8 cellular contexts compared by ENCODE assay signal in the genomic region with DNA sequence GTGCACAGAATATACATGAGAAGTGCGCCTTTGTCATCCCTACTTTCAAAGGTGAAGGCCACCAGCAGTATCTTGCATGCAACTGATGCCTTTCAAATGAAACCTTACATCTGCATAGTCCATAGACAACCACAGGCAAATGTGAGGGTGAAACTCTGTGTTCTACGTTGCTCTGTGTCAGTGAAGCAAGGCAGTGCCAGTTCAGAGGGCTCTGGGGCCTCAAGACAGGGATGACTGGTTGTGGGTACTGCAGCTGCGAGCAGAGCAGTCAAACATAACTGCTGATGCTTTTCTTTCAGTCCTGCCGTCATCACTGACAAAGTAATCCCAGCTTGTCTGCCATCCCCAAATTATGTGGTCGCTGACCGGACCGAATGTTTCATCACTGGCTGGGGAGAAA.
DNase-seq lines count a peak whose midpoint lies in the region; ATAC-seq and TF ChIP-seq lines count a peak whose summit lies in the region.
"Not testable (repeated sequence)": the region's sequence is repeated elsewhere in the genome, so short reads cannot be mapped to it uniquely, and the experiment has no call there.

No MANE protein-coding gene starts in this region.

- peaks cover 89% of the 10 kb centered on the region for H3K4me1 ChIP-seq in DOHH2 (ENCODE audit: control insufficient read depth, low read length)

- not testable (repeated sequence) for H3K9me3 Mint-ChIP-seq in memory B cell

- H3K27me3 ChIP-seq in DOHH2 (ENCODE audit: control insufficient read depth, low read length) = not testable (repeated sequence)

- peak overlapping the region; percentile 69 for H3K4me3 ChIP-seq in DOHH2 (ENCODE audit: low read length)

- peaks cover 13% of the 10 kb centered on the region for H3K4me1 Mint-ChIP-seq in memory B cell

- not testable (repeated sequence) for H3K4me3 Mint-ChIP-seq in memory B cell

- peaks cover 21% of the 10 kb centered on the region for H3K36me3 ChIP-seq in DOHH2 (ENCODE audit: control insufficient read depth, low read length)

- H3K79me2 ChIP-seq in DOHH2 (ENCODE audit: control insufficient read depth, low read length) = not testable (repeated sequence)

- H3K27ac Mint-ChIP-seq in memory B cell = not testable (repeated sequence)

- H3K4me2 ChIP-seq in DOHH2 (ENCODE audit: low read length) = peak overlapping the region; percentile 95

- ATAC-seq in GM18867 (IDR thresholded peaks at IDR 0.05; ENCODE audit: unreplicated experiment) (peak; percentile 99), GM19452 (IDR thresholded peaks at IDR 0.05; ENCODE audit: unreplicated experiment) (peak; percentile 98), GM21737 (IDR thresholded peaks at IDR 0.05; ENCODE audit: unreplicated experiment) (peak; percentile 98), HG02970 (IDR thresholded peaks at IDR 0.05; ENCODE audit: low FRiP score, unreplicated experiment) (peak; percentile 97), HG03342 (IDR thresholded peaks at IDR 0.05; ENCODE audit: unreplicated experiment) (peak; percentile 99), memory B cell (ENCODE audit: low read depth) (peak; percentile 85)

- TF ChIP-seq CTCF in DOHH2 (IDR thresholded peaks at IDR 0.05; ENCODE audit: low read depth, low read length, poor library complexity, severe bottlenecking) = not testable (repeated sequence)

- H3K9me3 ChIP-seq in DOHH2 (ENCODE audit: control insufficient read depth, insufficient read depth, low read length) = peaks cover 21% of the 10 kb centered on the region

- not testable (repeated sequence) for H3K27me3 Mint-ChIP-seq in memory B cell

- not testable (repeated sequence) for H3K36me3 Mint-ChIP-seq in memory B cell

- H3K27ac ChIP-seq in DOHH2 (ENCODE audit: low read depth, low read length) = peak overlapping the region; percentile 100

- H4K20me1 ChIP-seq in DOHH2 (ENCODE audit: control insufficient read depth, insufficient read depth, low read depth, low read length) = not testable (repeated sequence)

- peaks cover 22% of the 10 kb centered on the region for H3F3A ChIP-seq in DOHH2 (ENCODE audit: control insufficient read depth, insufficient read depth)

- DNase-seq in NAMALWA (ENCODE audit: low spot score) = peak; percentile 96
- not testable (repeated sequence) for DNase-seq in memory B cell (ENCODE audit: low spot score in 2 of 2)

- H3K9me2 ChIP-seq in DOHH2 (replicated peaks; ENCODE audit: control insufficient read depth, low read length) = not testable (repeated sequence)
